Comparison of ENCODE assay signal across 1 cellular context in the genomic region with DNA sequence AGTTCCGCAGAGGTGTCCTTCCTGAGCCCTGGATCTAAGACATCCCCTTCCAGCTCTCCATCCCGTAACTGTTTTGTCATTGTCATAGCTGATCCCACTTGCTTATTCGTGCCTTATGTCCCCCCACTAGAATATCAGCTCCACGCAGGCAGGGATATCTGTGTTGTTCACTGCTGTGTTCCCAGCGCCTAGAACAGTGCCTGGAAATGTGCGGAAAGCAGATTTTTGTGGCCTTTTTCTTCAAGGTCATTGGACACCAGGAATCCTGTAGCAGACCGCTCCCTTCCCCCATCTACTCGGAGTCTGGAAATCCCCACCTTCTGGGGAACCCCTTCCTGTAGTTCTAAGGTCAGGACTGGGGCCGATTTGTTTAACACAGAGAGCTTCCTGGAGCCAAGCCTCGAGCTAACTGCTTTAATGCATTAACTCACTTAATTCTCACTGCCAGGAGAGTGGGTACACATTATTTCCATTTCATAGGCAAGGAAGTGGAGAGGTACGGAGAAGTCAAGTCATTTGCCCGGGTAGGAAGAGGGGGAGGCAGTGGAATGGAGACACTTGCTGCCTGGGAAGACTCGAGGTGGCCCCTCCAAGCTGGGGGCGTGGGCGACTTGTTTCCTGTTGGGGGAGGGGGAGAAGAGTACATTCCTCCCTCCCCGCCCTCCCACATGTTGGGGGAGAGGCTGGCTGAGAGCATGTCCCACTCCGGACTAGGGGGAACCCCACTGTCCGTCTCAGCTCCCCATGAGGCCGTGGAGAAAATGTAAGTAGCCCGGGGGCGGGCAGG.
TF ChIP-seq lines count a peak whose summit lies in the region.

No MANE protein-coding gene starts in this region.

TF ChIP-seq in HepG2, 621 proteins besides CTCF, POLR2A, EP300 and RAD21 (continued from another document and continues in another):
- TF ChIP-seq, protein P1, sequence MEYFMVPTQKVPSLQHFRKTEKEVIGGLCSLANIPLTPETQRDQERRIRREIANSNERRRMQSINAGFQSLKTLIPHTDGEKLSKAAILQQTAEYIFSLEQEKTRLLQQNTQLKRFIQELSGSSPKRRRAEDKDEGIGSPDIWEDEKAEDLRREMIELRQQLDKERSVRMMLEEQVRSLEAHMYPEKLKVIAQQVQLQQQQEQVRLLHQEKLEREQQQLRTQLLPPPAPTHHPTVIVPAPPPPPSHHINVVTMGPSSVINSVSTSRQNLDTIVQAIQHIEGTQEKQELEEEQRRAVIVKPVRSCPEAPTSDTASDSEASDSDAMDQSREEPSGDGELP (IDR thresholded peaks at IDR 0.05; ENCODE audit: borderline replicate concordance, low read depth): no peak
- TF ChIP-seq NFIC (IDR thresholded peaks at IDR 0.05; ENCODE audit: low read length) (no peak), HNF4G (IDR thresholded peaks at IDR 0.05; ENCODE audit: borderline replicate concordance, low read depth, low read length) (no peak), HNF4G (CRISPR knock-in tag; IDR thresholded peaks at IDR 0.05; ENCODE audit: borderline replicate concordance, low read depth) (no peak), KLF16 (CRISPR knock-in tag; IDR thresholded peaks at IDR 0.05) (no peak), ZNF547 (CRISPR knock-in tag; IDR thresholded peaks at IDR 0.05) (no peak), ZNF253 (CRISPR knock-in tag; IDR thresholded peaks at IDR 0.05; ENCODE audit: borderline replicate concordance) (0 out of 2 replicates have a peak, but pooled peaks have one; percentile 52), MAFF (IDR thresholded peaks at IDR 0.05; ENCODE audit: low read depth, low read length) (no peak), ZSCAN29 (CRISPR knock-in tag; conservative IDR thresholded peaks at IDR 0.05) (0 out of 2 replicates have a peak, but pooled peaks have one; percentile 12), ATF1 (CRISPR knock-in tag; IDR thresholded peaks at IDR 0.05) (no peak), HIVEP1 (CRISPR knock-in tag; IDR thresholded peaks at IDR 0.05) (peak; percentile 93), ZNF34 (CRISPR knock-in tag; IDR thresholded peaks at IDR 0.05; ENCODE audit: borderline replicate concordance) (0 out of 2 replicates have a peak, but pooled peaks have one; percentile 12), RARA (CRISPR knock-in tag; IDR thresholded peaks at IDR 0.05) (peak; percentile 47), BCL6 (CRISPR knock-in tag; IDR thresholded peaks at IDR 0.05) (peak; percentile 27; the same call in 1 of the 2 replicates), KDM6A (CRISPR knock-in tag; IDR thresholded peaks at IDR 0.05; ENCODE audit: low read depth) (no peak), ZMYM4 (CRISPR knock-in tag; IDR thresholded peaks at IDR 0.05) (no peak), RCOR2 (CRISPR knock-in tag; IDR thresholded peaks at IDR 0.05) (no peak), CHCHD3 (CRISPR knock-in tag; IDR thresholded peaks at IDR 0.05) (no peak), ZNF879 (CRISPR knock-in tag; IDR thresholded peaks at IDR 0.05) (0 out of 2 replicates have a peak, but pooled peaks have one; percentile 61), ZNF234 (CRISPR knock-in tag; conservative IDR thresholded peaks at IDR 0.05) (no peak), SP2 (CRISPR knock-in tag; IDR thresholded peaks at IDR 0.05) (no peak), ZSCAN12 (CRISPR knock-in tag; IDR thresholded peaks at IDR 0.05) (no peak), TBP (CRISPR knock-in tag; IDR thresholded peaks at IDR 0.05) (no peak)
- TF ChIP-seq, protein P2, sequence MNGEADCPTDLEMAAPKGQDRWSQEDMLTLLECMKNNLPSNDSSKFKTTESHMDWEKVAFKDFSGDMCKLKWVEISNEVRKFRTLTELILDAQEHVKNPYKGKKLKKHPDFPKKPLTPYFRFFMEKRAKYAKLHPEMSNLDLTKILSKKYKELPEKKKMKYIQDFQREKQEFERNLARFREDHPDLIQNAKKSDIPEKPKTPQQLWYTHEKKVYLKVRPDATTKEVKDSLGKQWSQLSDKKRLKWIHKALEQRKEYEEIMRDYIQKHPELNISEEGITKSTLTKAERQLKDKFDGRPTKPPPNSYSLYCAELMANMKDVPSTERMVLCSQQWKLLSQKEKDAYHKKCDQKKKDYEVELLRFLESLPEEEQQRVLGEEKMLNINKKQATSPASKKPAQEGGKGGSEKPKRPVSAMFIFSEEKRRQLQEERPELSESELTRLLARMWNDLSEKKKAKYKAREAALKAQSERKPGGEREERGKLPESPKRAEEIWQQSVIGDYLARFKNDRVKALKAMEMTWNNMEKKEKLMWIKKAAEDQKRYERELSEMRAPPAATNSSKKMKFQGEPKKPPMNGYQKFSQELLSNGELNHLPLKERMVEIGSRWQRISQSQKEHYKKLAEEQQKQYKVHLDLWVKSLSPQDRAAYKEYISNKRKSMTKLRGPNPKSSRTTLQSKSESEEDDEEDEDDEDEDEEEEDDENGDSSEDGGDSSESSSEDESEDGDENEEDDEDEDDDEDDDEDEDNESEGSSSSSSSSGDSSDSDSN (CRISPR knock-in tag; IDR thresholded peaks at IDR 0.05): peak; percentile 55; the same call in 1 of the 2 replicates
- TF ChIP-seq, protein P3, sequence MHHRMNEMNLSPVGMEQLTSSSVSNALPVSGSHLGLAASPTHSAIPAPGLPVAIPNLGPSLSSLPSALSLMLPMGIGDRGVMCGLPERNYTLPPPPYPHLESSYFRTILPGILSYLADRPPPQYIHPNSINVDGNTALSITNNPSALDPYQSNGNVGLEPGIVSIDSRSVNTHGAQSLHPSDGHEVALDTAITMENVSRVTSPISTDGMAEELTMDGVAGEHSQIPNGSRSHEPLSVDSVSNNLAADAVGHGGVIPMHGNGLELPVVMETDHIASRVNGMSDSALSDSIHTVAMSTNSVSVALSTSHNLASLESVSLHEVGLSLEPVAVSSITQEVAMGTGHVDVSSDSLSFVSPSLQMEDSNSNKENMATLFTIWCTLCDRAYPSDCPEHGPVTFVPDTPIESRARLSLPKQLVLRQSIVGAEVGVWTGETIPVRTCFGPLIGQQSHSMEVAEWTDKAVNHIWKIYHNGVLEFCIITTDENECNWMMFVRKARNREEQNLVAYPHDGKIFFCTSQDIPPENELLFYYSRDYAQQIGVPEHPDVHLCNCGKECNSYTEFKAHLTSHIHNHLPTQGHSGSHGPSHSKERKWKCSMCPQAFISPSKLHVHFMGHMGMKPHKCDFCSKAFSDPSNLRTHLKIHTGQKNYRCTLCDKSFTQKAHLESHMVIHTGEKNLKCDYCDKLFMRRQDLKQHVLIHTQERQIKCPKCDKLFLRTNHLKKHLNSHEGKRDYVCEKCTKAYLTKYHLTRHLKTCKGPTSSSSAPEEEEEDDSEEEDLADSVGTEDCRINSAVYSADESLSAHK (CRISPR knock-in tag; IDR thresholded peaks at IDR 0.05; ENCODE audit: borderline replicate concordance): no peak
- TF ChIP-seq, protein P4, sequence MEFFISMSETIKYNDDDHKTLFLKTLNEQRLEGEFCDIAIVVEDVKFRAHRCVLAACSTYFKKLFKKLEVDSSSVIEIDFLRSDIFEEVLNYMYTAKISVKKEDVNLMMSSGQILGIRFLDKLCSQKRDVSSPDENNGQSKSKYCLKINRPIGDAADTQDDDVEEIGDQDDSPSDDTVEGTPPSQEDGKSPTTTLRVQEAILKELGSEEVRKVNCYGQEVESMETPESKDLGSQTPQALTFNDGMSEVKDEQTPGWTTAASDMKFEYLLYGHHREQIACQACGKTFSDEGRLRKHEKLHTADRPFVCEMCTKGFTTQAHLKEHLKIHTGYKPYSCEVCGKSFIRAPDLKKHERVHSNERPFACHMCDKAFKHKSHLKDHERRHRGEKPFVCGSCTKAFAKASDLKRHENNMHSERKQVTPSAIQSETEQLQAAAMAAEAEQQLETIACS (CRISPR knock-in tag; IDR thresholded peaks at IDR 0.05): no peak
- TF ChIP-seq, protein P5, sequence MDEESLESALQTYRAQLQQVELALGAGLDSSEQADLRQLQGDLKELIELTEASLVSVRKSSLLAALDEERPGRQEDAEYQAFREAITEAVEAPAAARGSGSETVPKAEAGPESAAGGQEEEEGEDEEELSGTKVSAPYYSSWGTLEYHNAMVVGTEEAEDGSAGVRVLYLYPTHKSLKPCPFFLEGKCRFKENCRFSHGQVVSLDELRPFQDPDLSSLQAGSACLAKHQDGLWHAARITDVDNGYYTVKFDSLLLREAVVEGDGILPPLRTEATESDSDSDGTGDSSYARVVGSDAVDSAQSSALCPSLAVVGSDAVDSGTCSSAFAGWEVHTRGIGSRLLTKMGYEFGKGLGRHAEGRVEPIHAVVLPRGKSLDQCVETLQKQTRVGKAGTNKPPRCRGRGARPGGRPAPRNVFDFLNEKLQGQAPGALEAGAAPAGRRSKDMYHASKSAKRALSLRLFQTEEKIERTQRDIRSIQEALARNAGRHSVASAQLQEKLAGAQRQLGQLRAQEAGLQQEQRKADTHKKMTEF (CRISPR knock-in tag; IDR thresholded peaks at IDR 0.05): no peak
- TF ChIP-seq, protein P6, sequence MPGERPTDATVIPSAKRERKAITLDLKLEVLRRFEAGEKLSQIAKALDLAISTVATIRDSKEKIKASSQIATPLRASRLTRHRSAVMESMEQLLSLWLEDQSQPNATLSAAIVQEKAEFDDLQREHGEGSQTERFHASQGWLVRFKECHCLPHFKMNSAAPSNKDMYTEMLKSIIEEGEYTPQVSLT (CRISPR knock-in tag; IDR thresholded peaks at IDR 0.05; ENCODE audit: borderline replicate concordance, low read depth): 0 out of 2 replicates have a peak, but pooled peaks have one; percentile 61
- TF ChIP-seq, protein P7, sequence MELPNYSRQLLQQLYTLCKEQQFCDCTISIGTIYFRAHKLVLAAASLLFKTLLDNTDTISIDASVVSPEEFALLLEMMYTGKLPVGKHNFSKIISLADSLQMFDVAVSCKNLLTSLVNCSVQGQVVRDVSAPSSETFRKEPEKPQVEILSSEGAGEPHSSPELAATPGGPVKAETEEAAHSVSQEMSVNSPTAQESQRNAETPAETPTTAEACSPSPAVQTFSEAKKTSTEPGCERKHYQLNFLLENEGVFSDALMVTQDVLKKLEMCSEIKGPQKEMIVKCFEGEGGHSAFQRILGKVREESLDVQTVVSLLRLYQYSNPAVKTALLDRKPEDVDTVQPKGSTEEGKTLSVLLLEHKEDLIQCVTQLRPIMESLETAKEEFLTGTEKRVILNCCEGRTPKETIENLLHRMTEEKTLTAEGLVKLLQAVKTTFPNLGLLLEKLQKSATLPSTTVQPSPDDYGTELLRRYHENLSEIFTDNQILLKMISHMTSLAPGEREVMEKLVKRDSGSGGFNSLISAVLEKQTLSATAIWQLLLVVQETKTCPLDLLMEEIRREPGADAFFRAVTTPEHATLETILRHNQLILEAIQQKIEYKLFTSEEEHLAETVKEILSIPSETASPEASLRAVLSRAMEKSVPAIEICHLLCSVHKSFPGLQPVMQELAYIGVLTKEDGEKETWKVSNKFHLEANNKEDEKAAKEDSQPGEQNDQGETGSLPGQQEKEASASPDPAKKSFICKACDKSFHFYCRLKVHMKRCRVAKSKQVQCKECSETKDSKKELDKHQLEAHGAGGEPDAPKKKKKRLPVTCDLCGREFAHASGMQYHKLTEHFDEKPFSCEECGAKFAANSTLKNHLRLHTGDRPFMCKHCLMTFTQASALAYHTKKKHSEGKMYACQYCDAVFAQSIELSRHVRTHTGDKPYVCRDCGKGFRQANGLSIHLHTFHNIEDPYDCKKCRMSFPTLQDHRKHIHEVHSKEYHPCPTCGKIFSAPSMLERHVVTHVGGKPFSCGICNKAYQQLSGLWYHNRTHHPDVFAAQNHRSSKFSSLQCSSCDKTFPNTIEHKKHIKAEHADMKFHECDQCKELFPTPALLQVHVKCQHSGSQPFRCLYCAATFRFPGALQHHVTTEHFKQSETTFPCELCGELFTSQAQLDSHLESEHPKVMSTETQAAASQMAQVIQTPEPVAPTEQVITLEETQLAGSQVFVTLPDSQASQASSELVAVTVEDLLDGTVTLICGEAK (IDR thresholded peaks at IDR 0.05): no peak
- TF ChIP-seq, protein P7 (CRISPR knock-in tag; IDR thresholded peaks at IDR 0.05): no peak
- TF ChIP-seq, protein P8, sequence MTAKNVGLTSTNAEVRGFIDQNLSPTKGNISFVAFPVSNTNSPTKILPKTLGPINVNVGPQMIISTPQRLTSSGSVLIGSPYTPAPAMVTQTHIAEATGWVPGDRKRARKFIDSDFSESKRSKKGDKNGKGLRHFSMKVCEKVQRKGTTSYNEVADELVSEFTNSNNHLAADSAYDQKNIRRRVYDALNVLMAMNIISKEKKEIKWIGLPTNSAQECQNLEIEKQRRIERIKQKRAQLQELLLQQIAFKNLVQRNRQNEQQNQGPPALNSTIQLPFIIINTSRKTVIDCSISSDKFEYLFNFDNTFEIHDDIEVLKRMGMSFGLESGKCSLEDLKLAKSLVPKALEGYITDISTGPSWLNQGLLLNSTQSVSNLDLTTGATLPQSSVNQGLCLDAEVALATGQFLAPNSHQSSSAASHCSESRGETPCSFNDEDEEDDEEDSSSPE (CRISPR knock-in tag; IDR thresholded peaks at IDR 0.05): peak; percentile 6; the same call in 1 of the 2 replicates
- TF ChIP-seq, protein P9, sequence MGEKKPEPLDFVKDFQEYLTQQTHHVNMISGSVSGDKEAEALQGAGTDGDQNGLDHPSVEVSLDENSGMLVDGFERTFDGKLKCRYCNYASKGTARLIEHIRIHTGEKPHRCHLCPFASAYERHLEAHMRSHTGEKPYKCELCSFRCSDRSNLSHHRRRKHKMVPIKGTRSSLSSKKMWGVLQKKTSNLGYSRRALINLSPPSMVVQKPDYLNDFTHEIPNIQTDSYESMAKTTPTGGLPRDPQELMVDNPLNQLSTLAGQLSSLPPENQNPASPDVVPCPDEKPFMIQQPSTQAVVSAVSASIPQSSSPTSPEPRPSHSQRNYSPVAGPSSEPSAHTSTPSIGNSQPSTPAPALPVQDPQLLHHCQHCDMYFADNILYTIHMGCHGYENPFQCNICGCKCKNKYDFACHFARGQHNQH (CRISPR knock-in tag; IDR thresholded peaks at IDR 0.05): 0 out of 2 replicates have a peak, but pooled peaks have one; percentile 10
